ENCODE assay signal across 1 cellular context in genomic region chr17:28547623-28548416, GRCh38.
TF ChIP-seq lines count a peak whose summit lies in the region.

No MANE protein-coding gene starts in this region.

TF ChIP-seq in GM12878, 131 proteins besides CTCF, POLR2A, EP300 and RAD21 (continues in another document):
- TF ChIP-seq, protein P1, sequence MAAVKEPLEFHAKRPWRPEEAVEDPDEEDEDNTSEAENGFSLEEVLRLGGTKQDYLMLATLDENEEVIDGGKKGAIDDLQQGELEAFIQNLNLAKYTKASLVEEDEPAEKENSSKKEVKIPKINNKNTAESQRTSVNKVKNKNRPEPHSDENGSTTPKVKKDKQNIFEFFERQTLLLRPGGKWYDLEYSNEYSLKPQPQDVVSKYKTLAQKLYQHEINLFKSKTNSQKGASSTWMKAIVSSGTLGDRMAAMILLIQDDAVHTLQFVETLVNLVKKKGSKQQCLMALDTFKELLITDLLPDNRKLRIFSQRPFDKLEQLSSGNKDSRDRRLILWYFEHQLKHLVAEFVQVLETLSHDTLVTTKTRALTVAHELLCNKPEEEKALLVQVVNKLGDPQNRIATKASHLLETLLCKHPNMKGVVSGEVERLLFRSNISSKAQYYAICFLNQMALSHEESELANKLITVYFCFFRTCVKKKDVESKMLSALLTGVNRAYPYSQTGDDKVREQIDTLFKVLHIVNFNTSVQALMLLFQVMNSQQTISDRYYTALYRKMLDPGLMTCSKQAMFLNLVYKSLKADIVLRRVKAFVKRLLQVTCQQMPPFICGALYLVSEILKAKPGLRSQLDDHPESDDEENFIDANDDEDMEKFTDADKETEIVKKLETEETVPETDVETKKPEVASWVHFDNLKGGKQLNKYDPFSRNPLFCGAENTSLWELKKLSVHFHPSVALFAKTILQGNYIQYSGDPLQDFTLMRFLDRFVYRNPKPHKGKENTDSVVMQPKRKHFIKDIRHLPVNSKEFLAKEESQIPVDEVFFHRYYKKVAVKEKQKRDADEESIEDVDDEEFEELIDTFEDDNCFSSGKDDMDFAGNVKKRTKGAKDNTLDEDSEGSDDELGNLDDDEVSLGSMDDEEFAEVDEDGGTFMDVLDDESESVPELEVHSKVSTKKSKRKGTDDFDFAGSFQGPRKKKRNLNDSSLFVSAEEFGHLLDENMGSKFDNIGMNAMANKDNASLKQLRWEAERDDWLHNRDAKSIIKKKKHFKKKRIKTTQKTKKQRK (IDR thresholded peaks at IDR 0.05; ENCODE audit: low read depth, low read length): no peak
- TF ChIP-seq RFX5 (IDR thresholded peaks at IDR 0.05; ENCODE audit: low read depth, low read length) (no peak), TCF3 (IDR thresholded peaks at IDR 0.05; ENCODE audit: borderline replicate concordance, insufficient read depth, low read depth, low read length) (no peak), REST (IDR thresholded peaks at IDR 0.05; ENCODE audit: low read depth, low read length) (no peak), DPF2 (IDR thresholded peaks at IDR 0.05) (peak; percentile 63), NFYA (IDR thresholded peaks at IDR 0.05; ENCODE audit: borderline replicate concordance, low read depth, low read length) (no peak), HDAC2 (IDR thresholded peaks at IDR 0.05) (no peak), ZBTB4 (CRISPR knock-in tag; IDR thresholded peaks at IDR 0.05) (no peak), GATAD2B (conservative IDR thresholded peaks at IDR 0.05; ENCODE audit: low read depth) (no peak), ETV6 (conservative IDR thresholded peaks at IDR 0.05 in 1 of 2, IDR thresholded peaks at IDR 0.05 in 1 of 2; ENCODE audit: borderline replicate concordance in 1 of 2, low read depth in 1 of 2) (0 out of 4 replicates have a peak, but pooled peaks of 1 of the 2 experiments have one; percentile 39), NRF1 (conservative IDR thresholded peaks at IDR 0.05; ENCODE audit: low read depth, low read length) (no peak), ATF7 (IDR thresholded peaks at IDR 0.05; ENCODE audit: low read depth) (no peak), SKIL (IDR thresholded peaks at IDR 0.05; ENCODE audit: low read depth, poor library complexity, severe bottlenecking) (no peak), PAX8 (IDR thresholded peaks at IDR 0.05) (no peak), SMAD5 (IDR thresholded peaks at IDR 0.05; ENCODE audit: low read depth) (no peak), JUND (IDR thresholded peaks at IDR 0.05; ENCODE audit: low read depth, low read length) (no peak), CBFB (IDR thresholded peaks at IDR 0.05; ENCODE audit: low read depth) (no peak), MXI1 (IDR thresholded peaks at IDR 0.05; ENCODE audit: low read depth, low read length) (no peak), STAT3 (IDR thresholded peaks at IDR 0.05; ENCODE audit: low read depth, low read length) (no peak), IKZF1 (conservative IDR thresholded peaks at IDR 0.05) (0 out of 2 replicates have a peak, but pooled peaks have one; percentile 54), SREBF2 (IDR thresholded peaks at IDR 0.05; ENCODE audit: low read length) (no peak), KDM1A (IDR thresholded peaks at IDR 0.05; ENCODE audit: borderline replicate concordance) (no peak), RELA (IDR thresholded peaks at IDR 0.05; ENCODE audit: borderline replicate concordance, partially characterized antibody) (no peak), BACH1 (IDR thresholded peaks at IDR 0.05; ENCODE audit: borderline replicate concordance) (no peak), SP1 (IDR thresholded peaks at IDR 0.05; ENCODE audit: low read depth, low read length) (no peak), IRF3 (IDR thresholded peaks at IDR 0.05) (no peak), LARP7 (IDR thresholded peaks at IDR 0.05) (no peak), POLR2AphosphoS5 (IDR thresholded peaks at IDR 0.05; ENCODE audit: low read length) (no peak), ZNF24 (IDR thresholded peaks at IDR 0.05) (no peak), SPI1 (IDR thresholded peaks at IDR 0.05; ENCODE audit: borderline replicate concordance, insufficient read depth, low read depth, low read length) (0 out of 2 replicates have a peak, but pooled peaks have one; percentile 6), BMI1 (IDR thresholded peaks at IDR 0.05; ENCODE audit: borderline replicate concordance) (no peak), PBX3 (IDR thresholded peaks at IDR 0.05; ENCODE audit: insufficient replicate concordance, low read depth, low read length) (no peak), RUNX3 (IDR thresholded peaks at IDR 0.05; ENCODE audit: low read length) (no peak), NR2F1 (conservative IDR thresholded peaks at IDR 0.05) (0 out of 2 replicates have a peak, but pooled peaks have one; percentile 25), SMAD1 (IDR thresholded peaks at IDR 0.05; ENCODE audit: low read depth, partially characterized antibody) (no peak), SUPT20H (IDR thresholded peaks at IDR 0.05; ENCODE audit: borderline replicate concordance, control insufficient read depth, low read depth, low read length) (no peak)
- TF ChIP-seq, protein P2, sequence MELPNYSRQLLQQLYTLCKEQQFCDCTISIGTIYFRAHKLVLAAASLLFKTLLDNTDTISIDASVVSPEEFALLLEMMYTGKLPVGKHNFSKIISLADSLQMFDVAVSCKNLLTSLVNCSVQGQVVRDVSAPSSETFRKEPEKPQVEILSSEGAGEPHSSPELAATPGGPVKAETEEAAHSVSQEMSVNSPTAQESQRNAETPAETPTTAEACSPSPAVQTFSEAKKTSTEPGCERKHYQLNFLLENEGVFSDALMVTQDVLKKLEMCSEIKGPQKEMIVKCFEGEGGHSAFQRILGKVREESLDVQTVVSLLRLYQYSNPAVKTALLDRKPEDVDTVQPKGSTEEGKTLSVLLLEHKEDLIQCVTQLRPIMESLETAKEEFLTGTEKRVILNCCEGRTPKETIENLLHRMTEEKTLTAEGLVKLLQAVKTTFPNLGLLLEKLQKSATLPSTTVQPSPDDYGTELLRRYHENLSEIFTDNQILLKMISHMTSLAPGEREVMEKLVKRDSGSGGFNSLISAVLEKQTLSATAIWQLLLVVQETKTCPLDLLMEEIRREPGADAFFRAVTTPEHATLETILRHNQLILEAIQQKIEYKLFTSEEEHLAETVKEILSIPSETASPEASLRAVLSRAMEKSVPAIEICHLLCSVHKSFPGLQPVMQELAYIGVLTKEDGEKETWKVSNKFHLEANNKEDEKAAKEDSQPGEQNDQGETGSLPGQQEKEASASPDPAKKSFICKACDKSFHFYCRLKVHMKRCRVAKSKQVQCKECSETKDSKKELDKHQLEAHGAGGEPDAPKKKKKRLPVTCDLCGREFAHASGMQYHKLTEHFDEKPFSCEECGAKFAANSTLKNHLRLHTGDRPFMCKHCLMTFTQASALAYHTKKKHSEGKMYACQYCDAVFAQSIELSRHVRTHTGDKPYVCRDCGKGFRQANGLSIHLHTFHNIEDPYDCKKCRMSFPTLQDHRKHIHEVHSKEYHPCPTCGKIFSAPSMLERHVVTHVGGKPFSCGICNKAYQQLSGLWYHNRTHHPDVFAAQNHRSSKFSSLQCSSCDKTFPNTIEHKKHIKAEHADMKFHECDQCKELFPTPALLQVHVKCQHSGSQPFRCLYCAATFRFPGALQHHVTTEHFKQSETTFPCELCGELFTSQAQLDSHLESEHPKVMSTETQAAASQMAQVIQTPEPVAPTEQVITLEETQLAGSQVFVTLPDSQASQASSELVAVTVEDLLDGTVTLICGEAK (IDR thresholded peaks at IDR 0.05; ENCODE audit: borderline replicate concordance): no peak
- TF ChIP-seq, protein P3, sequence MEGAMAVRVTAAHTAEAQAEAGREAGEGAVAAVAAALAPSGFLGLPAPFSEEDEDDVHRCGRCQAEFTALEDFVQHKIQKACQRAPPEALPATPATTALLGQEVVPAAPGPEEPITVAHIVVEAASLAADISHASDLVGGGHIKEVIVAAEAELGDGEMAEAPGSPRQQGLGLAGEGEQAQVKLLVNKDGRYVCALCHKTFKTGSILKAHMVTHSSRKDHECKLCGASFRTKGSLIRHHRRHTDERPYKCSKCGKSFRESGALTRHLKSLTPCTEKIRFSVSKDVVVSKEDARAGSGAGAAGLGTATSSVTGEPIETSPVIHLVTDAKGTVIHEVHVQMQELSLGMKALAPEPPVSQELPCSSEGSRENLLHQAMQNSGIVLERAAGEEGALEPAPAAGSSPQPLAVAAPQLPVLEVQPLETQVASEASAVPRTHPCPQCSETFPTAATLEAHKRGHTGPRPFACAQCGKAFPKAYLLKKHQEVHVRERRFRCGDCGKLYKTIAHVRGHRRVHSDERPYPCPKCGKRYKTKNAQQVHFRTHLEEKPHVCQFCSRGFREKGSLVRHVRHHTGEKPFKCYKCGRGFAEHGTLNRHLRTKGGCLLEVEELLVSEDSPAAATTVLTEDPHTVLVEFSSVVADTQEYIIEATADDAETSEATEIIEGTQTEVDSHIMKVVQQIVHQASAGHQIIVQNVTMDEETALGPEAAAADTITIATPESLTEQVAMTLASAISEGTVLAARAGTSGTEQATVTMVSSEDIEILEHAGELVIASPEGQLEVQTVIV (IDR thresholded peaks at IDR 0.05; ENCODE audit: borderline replicate concordance, partially characterized antibody): no peak
- TF ChIP-seq, protein P4, sequence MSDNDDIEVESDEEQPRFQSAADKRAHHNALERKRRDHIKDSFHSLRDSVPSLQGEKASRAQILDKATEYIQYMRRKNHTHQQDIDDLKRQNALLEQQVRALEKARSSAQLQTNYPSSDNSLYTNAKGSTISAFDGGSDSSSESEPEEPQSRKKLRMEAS (IDR thresholded peaks at IDR 0.05; ENCODE audit: low read depth, low read length): peak; percentile 10; the same call in 1 of the 2 replicates
